In the genomic region with DNA sequence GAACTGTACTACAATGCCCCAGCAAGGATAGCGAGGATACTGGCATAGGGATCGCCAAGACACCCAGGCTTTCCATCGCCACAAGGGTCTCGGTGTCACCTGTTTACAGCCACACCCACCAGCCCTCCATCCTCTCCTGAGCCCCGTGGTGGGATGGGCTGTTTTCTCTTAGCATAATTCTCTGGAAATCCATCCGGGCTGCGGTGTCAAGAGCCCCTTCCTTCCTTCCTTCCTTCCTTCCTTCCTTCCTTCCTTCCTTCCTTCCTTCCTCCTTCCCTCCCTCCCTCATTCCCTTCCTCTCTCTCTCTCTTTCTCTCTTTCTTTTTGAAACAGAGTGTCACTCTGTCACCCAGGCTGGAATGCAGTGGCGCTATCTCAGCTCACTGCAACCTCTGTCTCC, we compare ENCODE assay signal across 26 cellular contexts. TPM values are rescaled to one million over a fixed set of nuclear protein-coding genes. Genes with fewer than 3 reads are reported as not detected.
"Had no signal": no experiment of that assay in that cellular context is flagged by ENCODE, and none has a peak within 500 bp of the region (broad histone marks: within the 10 kb centered on the region; RNA-seq: fewer than 3 reads in every experiment).

No MANE protein-coding gene starts in this region.

- H3K4me3 Mint-ChIP-seq: activated CD4-positive, alpha-beta T cell treated with anti-CD3 and anti-CD28 coated beads, Interleukin-2, amount 10 ng/mL, durations not matched to agents 24 days and 14 days; activated CD8-positive, alpha-beta T cell treated with anti-CD3 and anti-CD28 coated beads for 36 hours; activated naive CD8-positive, alpha-beta T cell treated with anti-CD3 and anti-CD28 coated beads for 36 hours; activated T-cell treated with anti-CD3 and anti-CD28 coated beads, Interleukin-2, amount 50 U/mL, for 72 hours; activated T-helper 17 cell treated with anti-CD3 and anti-CD28 coated beads, Interleukin-2, amount 50 U/mL, for 72 hours; T-helper 2 cell treated with Interferon-gamma antibody and Interleukin-4, amounts not matched to agents 5 μg/mL and 100 μg/mL, for 36 hours had no signal

- H3K36me3 Mint-ChIP-seq: activated naive CD8-positive, alpha-beta T cell treated with anti-CD3 and anti-CD28 coated beads for 36 hours had no signal

- H3K27ac Mint-ChIP-seq: activated CD4-positive, alpha-beta T cell treated with anti-CD3 and anti-CD28 coated beads, Interleukin-2, amount 10 ng/mL, durations not matched to agents 24 days and 14 days; activated CD8-positive, alpha-beta T cell treated with anti-CD3 and anti-CD28 coated beads for 36 hours; activated naive CD8-positive, alpha-beta T cell treated with anti-CD3 and anti-CD28 coated beads for 36 hours; activated T-cell treated with anti-CD3 and anti-CD28 coated beads, Interleukin-2, amount 50 U/mL, for 72 hours; activated T-helper 17 cell treated with anti-CD3 and anti-CD28 coated beads, Interleukin-2, amount 50 U/mL, for 72 hours; T-helper 2 cell treated with Interferon-gamma antibody and Interleukin-4, amounts not matched to agents 5 μg/mL and 100 μg/mL, for 36 hours had no signal

- DNase-seq: activated CD4-positive, alpha-beta T cell treated with anti-CD3 and anti-CD28 coated beads, Interleukin-2, amount 10 ng/mL, durations not matched to agents 24 days and 14 days; activated CD4-positive, alpha-beta T cell treated with anti-CD3 and anti-CD28 coated beads, Interleukin-2, amount 50 U/mL, for 4 hours; activated CD8-positive, alpha-beta T cell treated with anti-CD3 and anti-CD28 coated beads for 36 hours; activated effector memory CD4-positive, alpha-beta T cell treated with anti-CD3 and anti-CD28 coated beads, Interleukin-2, amount 50 U/mL, for 16 hours; activated naive CD4-positive, alpha-beta T cell; activated naive CD4-positive, alpha-beta T cell treated with anti-CD3 and anti-CD28 coated beads, Interleukin-2, amount 50 U/mL, for 16 hours; activated naive CD8-positive, alpha-beta T cell treated with anti-CD3 and anti-CD28 coated beads for 36 hours; activated T-cell treated with anti-CD3 and anti-CD28 coated beads, Interleukin-2, amount 50 U/mL, for 1 hour; activated T-cell treated with anti-CD3 and anti-CD28 coated beads, Interleukin-2, amount 50 U/mL, for 72 hours; amniotic stem cell; aorta; brain microvascular endothelial cell; central memory CD4-positive, alpha-beta T cell; Kasumi-1; MG63; NCI-H1092; NCI-H1436 treated with DMSO at 0.1 percent for 48 hours; NCI-H1694 treated with DMSO at 0.1 percent for 48 hours; NCI-H2029; NCI-H345; NCI-H524 treated with DMSO at 0.1 percent for 48 hours; PC-9; Right ventricle myocardium superior had no signal

- H3K4me2 ChIP-seq: PC-9 had no signal

- H3K27me3 ChIP-seq: brain microvascular endothelial cell, MG63 had no signal

- H3K36me3 ChIP-seq: brain microvascular endothelial cell, MG63 had no signal

- H2AFZ ChIP-seq: PC-9 had no signal

- H3K9me3 Mint-ChIP-seq: activated CD4-positive, alpha-beta T cell treated with anti-CD3 and anti-CD28 coated beads, Interleukin-2, amount 10 ng/mL, durations not matched to agents 24 days and 14 days; activated CD8-positive, alpha-beta T cell treated with anti-CD3 and anti-CD28 coated beads for 36 hours; activated naive CD8-positive, alpha-beta T cell treated with anti-CD3 and anti-CD28 coated beads for 36 hours; activated T-cell treated with anti-CD3 and anti-CD28 coated beads, Interleukin-2, amount 50 U/mL, for 72 hours; activated T-helper 17 cell treated with anti-CD3 and anti-CD28 coated beads, Interleukin-2, amount 50 U/mL, for 72 hours; T-helper 2 cell treated with Interferon-gamma antibody and Interleukin-4, amounts not matched to agents 5 μg/mL and 100 μg/mL, for 36 hours had no signal

- H3K27ac ChIP-seq: brain microvascular endothelial cell, PC-9 had no signal

- ATAC-seq: activated CD8-positive, alpha-beta T cell treated with anti-CD3 and anti-CD28 coated beads for 36 hours; activated T-cell treated with anti-CD3 and anti-CD28 coated beads, Interleukin-2, amount 50 U/mL, for 72 hours; activated T-helper 17 cell treated with anti-CD3 and anti-CD28 coated beads, Interleukin-2, amount 50 U/mL, for 72 hours had no signal

- H3K9me3 ChIP-seq: MG63 had no signal

- H3K4me3 ChIP-seq: MG63, PC-9 had no signal

RNA-seq across cellular contexts. Expression of gene BAHCC1, which starts 36.0 kb away (rescaled TPM):
- total RNA-seq: activated CD4-positive, alpha-beta T cell treated with anti-CD3 and anti-CD28 coated beads, Interleukin-2, amount 10 ng/mL, durations not matched to agents 24 days and 14 days; activated CD8-positive, alpha-beta memory T cell treated with anti-CD3 and anti-CD28 coated beads for 36 hours had no signal
